21 cellular contexts compared by ENCODE assay signal in the genomic region with DNA sequence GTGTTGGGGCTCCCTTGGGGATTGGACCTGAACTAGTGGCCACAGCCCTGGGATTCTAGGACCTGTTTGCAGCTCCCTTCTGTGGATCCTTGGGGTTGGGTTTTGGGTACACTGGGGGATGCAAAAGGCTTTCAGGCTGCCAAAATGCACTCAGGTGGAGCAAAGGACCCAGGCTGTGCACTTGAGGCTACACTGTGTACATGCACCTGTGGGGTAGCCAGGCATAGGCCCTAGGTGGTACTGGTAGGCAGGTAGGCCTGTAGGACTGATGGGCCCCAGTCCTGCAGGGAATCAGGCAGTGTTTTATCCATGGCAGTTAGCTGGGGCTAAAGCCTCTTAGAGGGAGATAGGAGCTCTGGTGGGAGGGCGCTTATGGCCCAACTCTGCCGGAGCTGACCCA.
"Had no signal": no experiment of that assay in that cellular context is flagged by ENCODE, and none has a peak within 500 bp of the region (broad histone marks: within the 10 kb centered on the region; RNA-seq: fewer than 3 reads in every experiment).

No MANE protein-coding gene starts in this region.

- H3K4me2 ChIP-seq: KMS-11 had no signal

- H3K9ac ChIP-seq: KMS-11 had no signal

- H3K9me3 ChIP-seq: SJCRH30 had no signal

- H3K4me1 ChIP-seq: SJCRH30 had no signal

- DNase-seq: Kasumi-1, MM.1S, NCI-H1092 treated with DMSO at 0.1 percent for 48 hours, NCI-H1417, NCI-H1436 treated with DMSO at 0.1 percent for 48 hours, NCI-H1694, NCI-H1930, NCI-H2081, NCI-H2107, NCI-H2227 treated with DMSO at 0.1 percent for 48 hours, NCI-H524, NCI-H526 treated with DMSO at 0.1 percent for 48 hours, NCI-H748 treated with DMSO at 0.1 percent for 48 hours, SHP77 treated with DMSO at 0.1 percent for 48 hours, SJCRH30 had no signal

- H3K36me3 ChIP-seq: SJCRH30 had no signal

- H3K27me3 ChIP-seq: SJCRH30 had no signal

- H3K4me3 ChIP-seq: K562, SJCRH30 had no signal

- ATAC-seq: K562, Panc1, SK-N-SH treated with all-trans-retinoic acid at 6 μM for 48 hours had no signal

- H3K27ac ChIP-seq: HL-60, KMS-11, RWPE1, SJCRH30 had no signal
